In genomic region chr20:46144626-46145025, GRCh38 we compare ENCODE assay signal across 27 cellular contexts. TPM values are rescaled to one million over a fixed set of nuclear protein-coding genes. Genes with fewer than 3 reads are reported as not detected.
"Had no signal": no experiment of that assay in that cellular context is flagged by ENCODE, and none has a peak within 500 bp of the region (broad histone marks: within the 10 kb centered on the region; RNA-seq: fewer than 3 reads in every experiment).

No MANE protein-coding gene starts in this region.

- H3K27ac Mint-ChIP-seq: activated CD4-positive, alpha-beta T cell treated with anti-CD3 and anti-CD28 coated beads for 36 hours; activated CD8-positive, alpha-beta memory T cell treated with anti-CD3 and anti-CD28 coated beads, Interleukin-2, amount 10 ng/mL, durations not matched to agents 7 days and 5 days; activated CD8-positive, alpha-beta T cell treated with anti-CD3 and anti-CD28 coated beads, Interleukin-2, amount 10 ng/mL, durations not matched to agents 7 days and 5 days; activated naive CD4-positive, alpha-beta T cell treated with anti-CD3 and anti-CD28 coated beads, Interleukin-2, amount 50 U/mL, for 72 hours; activated T-helper 2 cell treated with anti-CD3 and anti-CD28 coated beads, Interferon-gamma antibody, Interleukin-2, Interleukin-4, amounts not matched to agents 10 μg/mL and 5 μg/mL and 100 μg/mL, durations not matched to agents 14 hours and 24 hours and 36 hours; mesothelial cell of epicardium; stimulated activated naive B cell treated with anti-CD40 and anti-IgM and Interleukin-4, amounts not matched to agents 10 μg/mL and 1 μg/mL and 100 μg/mL, for 72 hours had no signal

- H3K27ac ChIP-seq: colonic mucosa, gastrocnemius medialis, stomach, tibial artery, upper lobe of right lung had no signal

- H3K36me3 Mint-ChIP-seq: activated CD8-positive, alpha-beta memory T cell treated with anti-CD3 and anti-CD28 coated beads, Interleukin-2, amount 10 ng/mL, durations not matched to agents 7 days and 5 days; activated naive CD4-positive, alpha-beta T cell treated with anti-CD3 and anti-CD28 coated beads, Interleukin-2, amount 50 U/mL, for 72 hours; mesothelial cell of epicardium; stimulated activated naive B cell treated with anti-CD40 and anti-IgM and Interleukin-4, amounts not matched to agents 10 μg/mL and 1 μg/mL and 100 μg/mL, for 72 hours had no signal

- H3K9me3 Mint-ChIP-seq: activated naive CD4-positive, alpha-beta T cell treated with anti-CD3 and anti-CD28 coated beads, Interleukin-2, amount 50 U/mL, for 72 hours; activated T-helper 2 cell treated with anti-CD3 and anti-CD28 coated beads, Interferon-gamma antibody, Interleukin-2, Interleukin-4, amounts not matched to agents 10 μg/mL and 5 μg/mL and 100 μg/mL, durations not matched to agents 14 hours and 24 hours and 36 hours; mesothelial cell of epicardium; naive B cell; stimulated activated naive B cell treated with anti-CD40 and anti-IgM and Interleukin-4, amounts not matched to agents 10 μg/mL and 1 μg/mL and 100 μg/mL, for 72 hours had no signal

- H3K36me3 ChIP-seq: colonic mucosa, gastrocnemius medialis, stomach, tibial artery, upper lobe of right lung had no signal

- H3K4me3 ChIP-seq: colonic mucosa, gastrocnemius medialis, stomach, tibial artery, upper lobe of right lung had no signal

- ATAC-seq: activated CD4-positive, alpha-beta T cell treated with anti-CD3 and anti-CD28 coated beads for 36 hours; activated CD8-positive, alpha-beta memory T cell treated with anti-CD3 and anti-CD28 coated beads, Interleukin-2, amount 10 ng/mL, durations not matched to agents 7 days and 5 days; activated CD8-positive, alpha-beta T cell treated with anti-CD3 and anti-CD28 coated beads, Interleukin-2, amount 10 ng/mL, durations not matched to agents 7 days and 5 days; activated naive CD4-positive, alpha-beta T cell treated with anti-CD3 and anti-CD28 coated beads, Interleukin-2, amount 50 U/mL, for 72 hours; gastrocnemius medialis; left cardiac atrium; left ventricle myocardium superior; right cardiac atrium; stimulated activated naive B cell treated with anti-CD40 and anti-IgM and Interleukin-4, amounts not matched to agents 10 μg/mL and 1 μg/mL and 100 μg/mL, for 72 hours; upper lobe of right lung had no signal

- H3K9me3 ChIP-seq: colonic mucosa, gastrocnemius medialis, stomach, tibial artery, upper lobe of right lung had no signal

- FAIRE-seq: endometrium, islet of Langerhans had no signal

- DNase-seq: activated CD4-positive, alpha-beta T cell treated with anti-CD3 and anti-CD28 coated beads for 36 hours; activated CD4-positive, CD25-positive, alpha-beta regulatory T cell; activated CD8-positive, alpha-beta memory T cell treated with anti-CD3 and anti-CD28 coated beads, Interleukin-2, amount 10 ng/mL, durations not matched to agents 7 days and 5 days; activated CD8-positive, alpha-beta T cell treated with anti-CD3 and anti-CD28 coated beads, Interleukin-2, amount 10 ng/mL, durations not matched to agents 7 days and 5 days; activated T-cell treated with anti-CD3 and anti-CD28 coated beads, Interleukin-2, amount 50 U/mL, for 48 hours; cerebellar nuclear complex; colonic mucosa; effector CD8-positive, alpha-beta T cell; gastrocnemius medialis; glutamatergic neuron; left cardiac atrium; left ventricle myocardium superior; naive B cell; occipital lobe; right cardiac atrium; stimulated activated CD4-positive, alpha-beta T cell treated with anti-CD3 and anti-CD28 coated beads, Interleukin-15, amount 100 ng/mL, for 24 hours; stimulated activated CD4-positive, alpha-beta T cell treated with anti-CD3 and anti-CD28 coated beads, Interleukin-2, amount 100 ng/mL, for 24 hours; stimulated activated naive B cell treated with anti-CD40 and anti-IgM and Interleukin-4, amounts not matched to agents 10 μg/mL and 1 μg/mL and 100 μg/mL, for 72 hours; stomach; tibial artery; upper lobe of right lung had no signal

- H3K4me1 ChIP-seq: colonic mucosa, gastrocnemius medialis, stomach, tibial artery, upper lobe of right lung had no signal

- H3K4me3 Mint-ChIP-seq: activated CD4-positive, alpha-beta T cell treated with anti-CD3 and anti-CD28 coated beads for 36 hours; activated CD8-positive, alpha-beta memory T cell treated with anti-CD3 and anti-CD28 coated beads, Interleukin-2, amount 10 ng/mL, durations not matched to agents 7 days and 5 days; activated CD8-positive, alpha-beta T cell treated with anti-CD3 and anti-CD28 coated beads, Interleukin-2, amount 10 ng/mL, durations not matched to agents 7 days and 5 days; mesothelial cell of epicardium; naive B cell; stimulated activated naive B cell treated with anti-CD40 and anti-IgM and Interleukin-4, amounts not matched to agents 10 μg/mL and 1 μg/mL and 100 μg/mL, for 72 hours had no signal

- H3K27me3 ChIP-seq: colonic mucosa had no signal

- H3K4me1 Mint-ChIP-seq: activated CD4-positive, alpha-beta T cell treated with anti-CD3 and anti-CD28 coated beads for 36 hours; activated CD8-positive, alpha-beta memory T cell treated with anti-CD3 and anti-CD28 coated beads, Interleukin-2, amount 10 ng/mL, durations not matched to agents 7 days and 5 days had no signal

RNA-seq across cellular contexts. Expression of gene CD40, which starts 26.5 kb away (rescaled TPM):
- polyA plus RNA-seq: neural cell had no signal
